27 cellular contexts compared by ENCODE assay signal in the genomic region with DNA sequence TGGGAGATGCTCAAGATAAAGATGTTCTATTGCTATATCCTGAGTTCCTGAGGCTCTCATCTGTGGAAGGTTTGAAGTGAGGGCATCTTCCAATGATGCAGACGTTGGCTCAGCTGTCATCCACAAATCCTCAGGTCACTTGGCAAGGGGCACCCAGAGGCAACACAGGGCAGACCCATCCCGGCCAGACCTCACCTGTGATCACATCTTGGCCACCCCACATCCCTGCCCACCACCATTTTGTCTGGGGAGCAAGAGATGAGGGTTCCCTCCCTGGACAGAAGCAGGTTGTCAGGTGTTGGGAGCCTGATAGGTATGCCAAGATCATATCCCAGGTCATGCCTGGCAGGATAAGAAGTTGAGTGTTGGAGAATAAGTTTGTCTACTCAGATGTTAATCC.
"Had no signal": no experiment of that assay in that cellular context is flagged by ENCODE, and none has a peak within 500 bp of the region (broad histone marks: within the 10 kb centered on the region; RNA-seq: fewer than 3 reads in every experiment).

No MANE protein-coding gene starts in this region.

- H3K4me3 ChIP-seq: dorsolateral prefrontal cortex, esophagus squamous epithelium, gastroesophageal sphincter had no signal

- H3K27ac ChIP-seq: brain microvascular endothelial cell, dorsolateral prefrontal cortex, esophagus squamous epithelium, gastroesophageal sphincter, VCaP had no signal

- H3K4me3 Mint-ChIP-seq: activated CD4-positive, alpha-beta memory T cell treated with anti-CD3 and anti-CD28 coated beads, Interleukin-2, amount 10 ng/mL, durations not matched to agents 7 days and 5 days; activated CD4-positive, alpha-beta T cell treated with anti-CD3 and anti-CD28 coated beads, Interleukin-2, amount 10 ng/mL, durations not matched to agents 7 days and 5 days; activated naive CD8-positive, alpha-beta T cell; activated T-cell treated with anti-CD3 and anti-CD28 coated beads, Interleukin-2, amount 50 U/mL, for 24 hours; activated T-cell treated with anti-CD3 and anti-CD28 coated beads, Interleukin-2, amount 50 U/mL, for 72 hours; effector memory CD8-positive, alpha-beta T cell; WTC11 had no signal

- H3K27me3 Mint-ChIP-seq: activated CD4-positive, alpha-beta memory T cell treated with anti-CD3 and anti-CD28 coated beads, Interleukin-2, amount 10 ng/mL, durations not matched to agents 7 days and 5 days; activated CD4-positive, alpha-beta T cell treated with anti-CD3 and anti-CD28 coated beads, Interleukin-2, amount 10 ng/mL, durations not matched to agents 7 days and 5 days; activated naive CD8-positive, alpha-beta T cell; activated T-cell treated with anti-CD3 and anti-CD28 coated beads, Interleukin-2, amount 50 U/mL, for 24 hours; effector memory CD8-positive, alpha-beta T cell had no signal

- ATAC-seq: activated T-cell treated with anti-CD3 and anti-CD28 coated beads, Interleukin-2, amount 50 U/mL, for 72 hours; effector memory CD8-positive, alpha-beta T cell; gastroesophageal sphincter; WTC11 had no signal

- H3K4me1 ChIP-seq: esophagus squamous epithelium, gastroesophageal sphincter had no signal

- H3K27ac Mint-ChIP-seq: activated CD4-positive, alpha-beta memory T cell treated with anti-CD3 and anti-CD28 coated beads, Interleukin-2, amount 10 ng/mL, durations not matched to agents 7 days and 5 days; activated CD4-positive, alpha-beta T cell treated with anti-CD3 and anti-CD28 coated beads, Interleukin-2, amount 10 ng/mL, durations not matched to agents 7 days and 5 days; activated naive CD8-positive, alpha-beta T cell; activated T-cell treated with anti-CD3 and anti-CD28 coated beads, Interleukin-2, amount 50 U/mL, for 24 hours; activated T-cell treated with anti-CD3 and anti-CD28 coated beads, Interleukin-2, amount 50 U/mL, for 72 hours; effector memory CD8-positive, alpha-beta T cell; WTC11 had no signal

- H3K27me3 ChIP-seq: brain microvascular endothelial cell, esophagus squamous epithelium, gastroesophageal sphincter had no signal

- DNase-seq: activated CD4-positive, alpha-beta memory T cell treated with anti-CD3 and anti-CD28 coated beads, Interleukin-2, amount 10 ng/mL, durations not matched to agents 7 days and 5 days; activated CD4-positive, alpha-beta T cell treated with anti-CD3 and anti-CD28 coated beads for 1 hour; activated CD4-positive, alpha-beta T cell treated with anti-CD3 and anti-CD28 coated beads for 4 hours; activated CD4-positive, alpha-beta T cell treated with anti-CD3 and anti-CD28 coated beads, Interleukin-2, amount 10 ng/mL, durations not matched to agents 7 days and 5 days; activated CD4-positive, alpha-beta T cell treated with anti-CD3 and anti-CD28 coated beads, Interleukin-2, amount 50 U/mL, for 4 hours; activated CD8-positive, alpha-beta memory T cell treated with anti-CD3 and anti-CD28 coated beads, Interleukin-2, amount 50 U/mL, for 48 hours; activated gamma-delta T cell; activated naive CD4-positive, alpha-beta T cell treated with anti-CD3 and anti-CD28 coated beads, Interleukin-2, amount 50 U/mL, for 16 hours; activated naive CD4-positive, alpha-beta T cell treated with Interleukin-2 at 50 U/mL for 16 hours; activated T-cell treated with anti-CD3 and anti-CD28 coated beads for 4 hours; activated T-cell treated with anti-CD3 and anti-CD28 coated beads, Interleukin-2, amount 50 U/mL, for 24 hours; activated T-cell treated with anti-CD3 and anti-CD28 coated beads, Interleukin-2, amount 50 U/mL, for 72 hours; amniotic stem cell; anterior cingulate cortex; brain microvascular endothelial cell; caudate nucleus; dorsolateral prefrontal cortex; effector CD4-positive, alpha-beta T cell; effector memory CD8-positive, alpha-beta T cell; erythroblast; esophagus squamous epithelium; foreskin melanocyte; T-helper 2 cell had no signal

- H3K36me3 ChIP-seq: brain microvascular endothelial cell, esophagus squamous epithelium, gastroesophageal sphincter had no signal

- H3K4me1 Mint-ChIP-seq: activated CD4-positive, alpha-beta memory T cell treated with anti-CD3 and anti-CD28 coated beads, Interleukin-2, amount 10 ng/mL, durations not matched to agents 7 days and 5 days; activated CD4-positive, alpha-beta T cell treated with anti-CD3 and anti-CD28 coated beads, Interleukin-2, amount 10 ng/mL, durations not matched to agents 7 days and 5 days; WTC11 had no signal
